Comparison of ENCODE assay signal across 30 cellular contexts in genomic region chr10:2280713-2281112, GRCh38.
"Had no signal": no experiment of that assay in that cellular context is flagged by ENCODE, and none has a peak within 500 bp of the region (broad histone marks: within the 10 kb centered on the region; RNA-seq: fewer than 3 reads in every experiment).

No MANE protein-coding gene starts in this region.

- H3K27ac Mint-ChIP-seq: activated CD4-positive, alpha-beta T cell treated with anti-CD3 and anti-CD28 coated beads, Interleukin-2, amount 10 ng/mL, durations not matched to agents 7 days and 5 days; activated CD8-positive, alpha-beta T cell treated with anti-CD3 and anti-CD28 coated beads for 36 hours; activated naive CD8-positive, alpha-beta T cell; activated T-helper 17 cell treated with anti-CD3 and anti-CD28 coated beads, Interleukin-2, amount 50 U/mL, for 72 hours; dendritic cell treated with granulocyte-macrophage colony-stimulating factor and Interleukin-4, amounts not matched to agents 40 ng/mL and 50 ng/mL, for 4 days; effector memory CD8-positive, alpha-beta T cell had no signal

- ATAC-seq: activated CD8-positive, alpha-beta T cell treated with anti-CD3 and anti-CD28 coated beads for 36 hours; activated T-cell treated with anti-CD3 and anti-CD28 coated beads, Interleukin-2, amount 50 U/mL, for 4 hours; activated T-helper 17 cell treated with anti-CD3 and anti-CD28 coated beads, Interleukin-2, amount 50 U/mL, for 72 hours; effector memory CD8-positive, alpha-beta T cell; foreskin keratinocyte; gastrocnemius medialis; heart left ventricle had no signal

- H3K4me3 Mint-ChIP-seq: activated CD4-positive, alpha-beta T cell treated with anti-CD3 and anti-CD28 coated beads, Interleukin-2, amount 10 ng/mL, durations not matched to agents 7 days and 5 days; activated CD8-positive, alpha-beta T cell treated with anti-CD3 and anti-CD28 coated beads for 36 hours; activated naive CD8-positive, alpha-beta T cell; activated T-cell treated with anti-CD3 and anti-CD28 coated beads, Interleukin-2, amount 50 U/mL, for 4 hours; activated T-helper 17 cell treated with anti-CD3 and anti-CD28 coated beads, Interleukin-2, amount 50 U/mL, for 72 hours; central memory CD8-positive, alpha-beta T cell; dendritic cell treated with granulocyte-macrophage colony-stimulating factor and Interleukin-4, amounts not matched to agents 40 ng/mL and 50 ng/mL, for 4 days; effector memory CD8-positive, alpha-beta T cell had no signal

- DNase-seq: activated CD4-positive, alpha-beta T cell treated with anti-CD3 and anti-CD28 coated beads for 1 hour; activated CD4-positive, alpha-beta T cell treated with anti-CD3 and anti-CD28 coated beads for 4 hours; activated CD4-positive, alpha-beta T cell treated with anti-CD3 and anti-CD28 coated beads, Interleukin-2, amount 10 ng/mL, durations not matched to agents 7 days and 5 days; activated CD4-positive, alpha-beta T cell treated with anti-CD3 and anti-CD28 coated beads, Interleukin-2, amount 50 U/mL, for 48 hours; activated CD8-positive, alpha-beta memory T cell treated with anti-CD3 and anti-CD28 coated beads for 24 hours; activated CD8-positive, alpha-beta T cell treated with anti-CD3 and anti-CD28 coated beads for 36 hours; activated effector memory CD4-positive, alpha-beta T cell treated with Interleukin-2 at 50 U/mL for 16 hours; activated gamma-delta T cell treated with Interleukin-2 at 50 U/mL for 16 hours; activated naive CD4-positive, alpha-beta T cell treated with anti-CD3 and anti-CD28 coated beads, Interleukin-2, amount 50 U/mL, for 16 hours; activated naive CD4-positive, alpha-beta T cell treated with Interleukin-2 at 50 U/mL for 16 hours; activated T-cell treated with anti-CD3 and anti-CD28 coated beads, Interleukin-2, amount 50 U/mL, for 4 hours; amniotic stem cell; anterior cingulate cortex; brain microvascular endothelial cell; dorsolateral prefrontal cortex; effector memory CD8-positive, alpha-beta T cell; erythroblast; foreskin keratinocyte; gastrocnemius medialis; glutamatergic neuron; heart left ventricle; T-helper 2 cell had no signal

- H3K4me1 ChIP-seq: esophagus muscularis mucosa, foreskin keratinocyte, gastrocnemius medialis, heart left ventricle had no signal

- H3K4me3 ChIP-seq: coronary artery, dorsolateral prefrontal cortex, esophagus muscularis mucosa, gastrocnemius medialis, heart left ventricle had no signal

- H3K27me3 ChIP-seq: brain microvascular endothelial cell, esophagus muscularis mucosa, foreskin keratinocyte, gastrocnemius medialis, heart left ventricle had no signal

- H3K27ac ChIP-seq: brain microvascular endothelial cell, coronary artery, dorsolateral prefrontal cortex, esophagus muscularis mucosa, foreskin keratinocyte, gastrocnemius medialis, heart left ventricle had no signal

- H3K36me3 Mint-ChIP-seq: activated naive CD8-positive, alpha-beta T cell had no signal

- H3K4me1 Mint-ChIP-seq: activated CD4-positive, alpha-beta T cell treated with anti-CD3 and anti-CD28 coated beads, Interleukin-2, amount 10 ng/mL, durations not matched to agents 7 days and 5 days; activated T-helper 17 cell treated with anti-CD3 and anti-CD28 coated beads, Interleukin-2, amount 50 U/mL, for 72 hours; central memory CD8-positive, alpha-beta T cell had no signal

- H3K9me3 ChIP-seq: esophagus muscularis mucosa, gastrocnemius medialis had no signal

- H3K36me3 ChIP-seq: brain microvascular endothelial cell, esophagus muscularis mucosa, gastrocnemius medialis, heart left ventricle had no signal

- FAIRE-seq: astrocyte, bronchial epithelial cell had no signal

- H3K27me3 Mint-ChIP-seq: activated CD4-positive, alpha-beta T cell treated with anti-CD3 and anti-CD28 coated beads, Interleukin-2, amount 10 ng/mL, durations not matched to agents 7 days and 5 days; activated CD8-positive, alpha-beta T cell treated with anti-CD3 and anti-CD28 coated beads for 36 hours; central memory CD8-positive, alpha-beta T cell; dendritic cell treated with granulocyte-macrophage colony-stimulating factor and Interleukin-4, amounts not matched to agents 40 ng/mL and 50 ng/mL, for 4 days; effector memory CD8-positive, alpha-beta T cell had no signal

- H3K9me3 Mint-ChIP-seq: activated CD4-positive, alpha-beta T cell treated with anti-CD3 and anti-CD28 coated beads, Interleukin-2, amount 10 ng/mL, durations not matched to agents 7 days and 5 days; activated CD8-positive, alpha-beta T cell treated with anti-CD3 and anti-CD28 coated beads for 36 hours; activated T-cell treated with anti-CD3 and anti-CD28 coated beads, Interleukin-2, amount 50 U/mL, for 4 hours; activated T-helper 17 cell treated with anti-CD3 and anti-CD28 coated beads, Interleukin-2, amount 50 U/mL, for 72 hours had no signal
